1 cellular context compared by ENCODE assay signal in genomic region chr19:2236285-2237050, GRCh38.
TF ChIP-seq lines count a peak whose summit lies in the region.

TSS of gene PLEKHJ1 (minus strand) at chr19:2236329. CDS start at chr19:2236248, 81 bp downstream.
A gene with protein sequence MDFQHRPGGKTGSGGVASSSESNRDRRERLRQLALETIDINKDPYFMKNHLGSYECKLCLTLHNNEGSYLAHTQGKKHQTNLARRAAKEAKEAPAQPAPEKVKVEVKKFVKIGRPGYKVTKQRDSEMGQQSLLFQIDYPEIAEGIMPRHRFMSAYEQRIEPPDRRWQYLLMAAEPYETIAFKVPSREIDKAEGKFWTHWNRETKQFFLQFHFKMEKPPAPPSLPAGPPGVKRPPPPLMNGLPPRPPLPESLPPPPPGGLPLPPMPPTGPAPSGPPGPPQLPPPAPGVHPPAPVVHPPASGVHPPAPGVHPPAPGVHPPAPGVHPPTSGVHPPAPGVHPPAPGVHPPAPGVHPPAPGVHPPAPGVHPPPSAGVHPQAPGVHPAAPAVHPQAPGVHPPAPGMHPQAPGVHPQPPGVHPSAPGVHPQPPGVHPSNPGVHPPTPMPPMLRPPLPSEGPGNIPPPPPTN (plus strand): TSS chr19:2236824. CDS start chr19:2243419, 6,595 bp downstream.

TF ChIP-seq in HepG2, 621 proteins besides CTCF, POLR2A, EP300 and RAD21 (continued from another document and continues in another):
- TF ChIP-seq, protein P1, sequence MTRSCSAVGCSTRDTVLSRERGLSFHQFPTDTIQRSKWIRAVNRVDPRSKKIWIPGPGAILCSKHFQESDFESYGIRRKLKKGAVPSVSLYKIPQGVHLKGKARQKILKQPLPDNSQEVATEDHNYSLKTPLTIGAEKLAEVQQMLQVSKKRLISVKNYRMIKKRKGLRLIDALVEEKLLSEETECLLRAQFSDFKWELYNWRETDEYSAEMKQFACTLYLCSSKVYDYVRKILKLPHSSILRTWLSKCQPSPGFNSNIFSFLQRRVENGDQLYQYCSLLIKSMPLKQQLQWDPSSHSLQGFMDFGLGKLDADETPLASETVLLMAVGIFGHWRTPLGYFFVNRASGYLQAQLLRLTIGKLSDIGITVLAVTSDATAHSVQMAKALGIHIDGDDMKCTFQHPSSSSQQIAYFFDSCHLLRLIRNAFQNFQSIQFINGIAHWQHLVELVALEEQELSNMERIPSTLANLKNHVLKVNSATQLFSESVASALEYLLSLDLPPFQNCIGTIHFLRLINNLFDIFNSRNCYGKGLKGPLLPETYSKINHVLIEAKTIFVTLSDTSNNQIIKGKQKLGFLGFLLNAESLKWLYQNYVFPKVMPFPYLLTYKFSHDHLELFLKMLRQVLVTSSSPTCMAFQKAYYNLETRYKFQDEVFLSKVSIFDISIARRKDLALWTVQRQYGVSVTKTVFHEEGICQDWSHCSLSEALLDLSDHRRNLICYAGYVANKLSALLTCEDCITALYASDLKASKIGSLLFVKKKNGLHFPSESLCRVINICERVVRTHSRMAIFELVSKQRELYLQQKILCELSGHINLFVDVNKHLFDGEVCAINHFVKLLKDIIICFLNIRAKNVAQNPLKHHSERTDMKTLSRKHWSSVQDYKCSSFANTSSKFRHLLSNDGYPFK (CRISPR knock-in tag; IDR thresholded peaks at IDR 0.05; ENCODE audit: borderline replicate concordance), result peak; percentile 94
- TF ChIP-seq PHF21A (CRISPR knock-in tag; IDR thresholded peaks at IDR 0.05) (peak; percentile 85; the same call in 1 of the 2 replicates), DZIP1 (CRISPR knock-in tag; IDR thresholded peaks at IDR 0.05) (peak; percentile 84), TCF7L2 (IDR thresholded peaks at IDR 0.05; ENCODE audit: low read depth, low read length) (no peak), SP5 (CRISPR knock-in tag; IDR thresholded peaks at IDR 0.05; ENCODE audit: borderline replicate concordance, low read depth) (peak; percentile 93), ZBTB8A (CRISPR knock-in tag; IDR thresholded peaks at IDR 0.05; ENCODE audit: borderline replicate concordance, low read depth) (no peak; the same call in 1 of the 2 replicates), KDM4B (CRISPR knock-in tag; IDR thresholded peaks at IDR 0.05) (no peak), THRA (CRISPR knock-in tag; IDR thresholded peaks at IDR 0.05; ENCODE audit: borderline replicate concordance) (peak; percentile 43), GATAD1 (CRISPR knock-in tag; IDR thresholded peaks at IDR 0.05) (peak; percentile 90), ZBTB21 (CRISPR knock-in tag; IDR thresholded peaks at IDR 0.05) (peak; percentile 68), ZBTB20 (CRISPR knock-in tag; IDR thresholded peaks at IDR 0.05; ENCODE audit: borderline replicate concordance, low read depth) (peak; percentile 96), ZNF143 (CRISPR knock-in tag; IDR thresholded peaks at IDR 0.05) (peak; percentile 23; the same call in 1 of the 2 replicates), PHB2 (IDR thresholded peaks at IDR 0.05; ENCODE audit: partially characterized antibody) (no peak), ARHGAP35 (CRISPR knock-in tag; IDR thresholded peaks at IDR 0.05; ENCODE audit: borderline replicate concordance) (peak; percentile 87), ZNF18 (CRISPR knock-in tag; IDR thresholded peaks at IDR 0.05; ENCODE audit: insufficient replicate concordance) (peak; percentile 94), MBNL3 (CRISPR knock-in tag; conservative IDR thresholded peaks at IDR 0.05) (no peak), NFATC3 (CRISPR knock-in tag; IDR thresholded peaks at IDR 0.05) (peak; percentile 99), FLYWCH1 (CRISPR knock-in tag; IDR thresholded peaks at IDR 0.05) (peak; percentile 96; the same call in 1 of the 2 replicates), STAT5B (CRISPR knock-in tag; IDR thresholded peaks at IDR 0.05) (peak; percentile 19; the same call in 1 of the 2 replicates), POGZ (CRISPR knock-in tag; IDR thresholded peaks at IDR 0.05) (peak; percentile 69), HOXA9 (CRISPR knock-in tag; IDR thresholded peaks at IDR 0.05; ENCODE audit: borderline replicate concordance) (peak; percentile 95), ZNF543 (CRISPR knock-in tag; IDR thresholded peaks at IDR 0.05) (peak; percentile 48; the same call in 1 of the 2 replicates), NFIC (IDR thresholded peaks at IDR 0.05; ENCODE audit: low read length) (no peak), FOXJ3 (CRISPR knock-in tag; IDR thresholded peaks at IDR 0.05; ENCODE audit: borderline replicate concordance) (peak; percentile 74; the same call in 1 of the 2 replicates), ZNF569 (CRISPR knock-in tag; IDR thresholded peaks at IDR 0.05; ENCODE audit: borderline replicate concordance) (no peak; the same call in 1 of the 2 replicates), SMAD1 (CRISPR knock-in tag; IDR thresholded peaks at IDR 0.05; ENCODE audit: borderline replicate concordance, low read depth) (peak; percentile 86; the same call in 1 of the 2 replicates), ZNF230 (CRISPR knock-in tag; IDR thresholded peaks at IDR 0.05) (peak; percentile 99), REXO4 (CRISPR knock-in tag; IDR thresholded peaks at IDR 0.05; ENCODE audit: borderline replicate concordance) (peak; percentile 81; the same call in 1 of the 2 replicates), NR0B2 (CRISPR knock-in tag; IDR thresholded peaks at IDR 0.05) (peak; percentile 86), ZNF614 (CRISPR knock-in tag; IDR thresholded peaks at IDR 0.05; ENCODE audit: borderline replicate concordance) (peak; percentile 77; the same call in 1 of the 2 replicates), KLF13 (CRISPR knock-in tag; IDR thresholded peaks at IDR 0.05) (no peak), GZF1 (CRISPR knock-in tag; IDR thresholded peaks at IDR 0.05) (peak; percentile 77; the same call in 1 of the 2 replicates), ZNF557 (CRISPR knock-in tag; IDR thresholded peaks at IDR 0.05) (0 out of 2 replicates have a peak, but pooled peaks have one; percentile 78), KLF12 (CRISPR knock-in tag; IDR thresholded peaks at IDR 0.05; ENCODE audit: borderline replicate concordance) (no peak), TBX3 (IDR thresholded peaks at IDR 0.05; ENCODE audit: borderline replicate concordance) (peak; percentile 97), MXD1 (CRISPR knock-in tag; IDR thresholded peaks at IDR 0.05) (peak; percentile 97), NR2F2 (IDR thresholded peaks at IDR 0.05; ENCODE audit: borderline replicate concordance, low read depth) (no peak; the same call in 1 of the 2 replicates), ZNF546 (CRISPR knock-in tag; conservative IDR thresholded peaks at IDR 0.05) (peak; percentile 97), SRSF9 (IDR thresholded peaks at IDR 0.05; ENCODE audit: borderline replicate concordance, insufficient read depth, low read depth, low read length, poor library complexity, severe bottlenecking) (no peak), ZNF788 (CRISPR knock-in tag; IDR thresholded peaks at IDR 0.05; ENCODE audit: borderline replicate concordance) (peak; percentile 87), ZBTB44 (CRISPR knock-in tag; IDR thresholded peaks at IDR 0.05) (peak; percentile 59; the same call in 1 of the 2 replicates), CREB1 (IDR thresholded peaks at IDR 0.05) (peak; percentile 49), CREB1 (CRISPR knock-in tag; IDR thresholded peaks at IDR 0.05) (no peak; the same call in 1 of the 2 replicates), ADNP (CRISPR knock-in tag; IDR thresholded peaks at IDR 0.05) (0 out of 2 replicates have a peak, but pooled peaks have one; percentile 12), MTF2 (CRISPR knock-in tag; IDR thresholded peaks at IDR 0.05; ENCODE audit: borderline replicate concordance) (peak; percentile 79; the same call in 1 of the 2 replicates), MED1 (CRISPR knock-in tag; IDR thresholded peaks at IDR 0.05) (peak; percentile 72), PTBP1 (IDR thresholded peaks at IDR 0.05; ENCODE audit: low read depth, low read length, poor library complexity, severe bottlenecking) (no peak), ZFP36 (IDR thresholded peaks at IDR 0.05; ENCODE audit: borderline replicate concordance, low read depth, low read length, partially characterized antibody) (no peak), BATF2 (CRISPR knock-in tag; IDR thresholded peaks at IDR 0.05) (peak; percentile 95)
- TF ChIP-seq, protein P2, sequence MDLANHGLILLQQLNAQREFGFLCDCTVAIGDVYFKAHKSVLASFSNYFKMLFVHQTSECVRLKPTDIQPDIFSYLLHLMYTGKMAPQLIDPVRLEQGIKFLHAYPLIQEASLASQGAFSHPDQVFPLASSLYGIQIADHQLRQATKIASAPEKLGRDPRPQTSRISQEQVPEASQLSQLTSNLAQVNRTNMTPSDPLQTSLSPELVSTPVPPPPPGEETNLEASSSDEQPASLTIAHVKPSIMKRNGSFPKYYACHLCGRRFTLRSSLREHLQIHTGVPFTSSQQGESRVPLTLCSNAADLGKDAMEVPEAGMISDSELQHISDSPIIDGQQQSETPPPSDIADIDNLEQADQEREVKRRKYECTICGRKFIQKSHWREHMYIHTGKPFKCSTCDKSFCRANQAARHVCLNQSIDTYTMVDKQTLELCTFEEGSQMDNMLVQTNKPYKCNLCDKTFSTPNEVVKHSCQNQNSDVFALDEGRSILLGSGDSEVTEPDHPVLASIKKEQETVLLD (CRISPR knock-in tag; IDR thresholded peaks at IDR 0.05; ENCODE audit: low read depth), result peak; percentile 96
- TF ChIP-seq, protein P3, sequence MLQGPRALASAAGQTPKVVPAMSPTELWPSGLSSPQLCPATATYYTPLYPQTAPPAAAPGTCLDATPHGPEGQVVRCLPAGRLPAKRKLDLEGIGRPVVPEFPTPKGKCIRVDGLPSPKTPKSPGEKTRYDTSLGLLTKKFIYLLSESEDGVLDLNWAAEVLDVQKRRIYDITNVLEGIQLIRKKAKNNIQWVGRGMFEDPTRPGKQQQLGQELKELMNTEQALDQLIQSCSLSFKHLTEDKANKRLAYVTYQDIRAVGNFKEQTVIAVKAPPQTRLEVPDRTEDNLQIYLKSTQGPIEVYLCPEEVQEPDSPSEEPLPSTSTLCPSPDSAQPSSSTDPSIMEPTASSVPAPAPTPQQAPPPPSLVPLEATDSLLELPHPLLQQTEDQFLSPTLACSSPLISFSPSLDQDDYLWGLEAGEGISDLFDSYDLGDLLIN (CRISPR knock-in tag; IDR thresholded peaks at IDR 0.05; ENCODE audit: borderline replicate concordance), result peak; percentile 89; the same call in 1 of the 2 replicates
